In genomic region chr4:79042079-79042674, GRCh38 we compare ENCODE assay signal across 8 cellular contexts.
DNase-seq lines count a peak whose midpoint lies in the region; ATAC-seq and TF ChIP-seq lines count a peak whose summit lies in the region.

No MANE protein-coding gene starts in this region.

- H3K36me3 Mint-ChIP-seq in nephron (ENCODE audit: low read depth): no peaks in the 10 kb centered on the region
- H3K36me3 Mint-ChIP-seq in CD8-positive, alpha-beta T cell: no peaks in the 10 kb centered on the region

- H3K27me3 Mint-ChIP-seq in nephron (ENCODE audit: low read depth): no peaks in the 10 kb centered on the region
- no peaks in the 10 kb centered on the region for H3K27me3 Mint-ChIP-seq in CD8-positive, alpha-beta T cell (ENCODE audit: low read depth)

- DNase-seq in SKM-1 treated with dmso at 0.1 percent for 144 hours (lab: John Stamatoyannopoulos, UW; ENCODE audit: unreplicated experiment) (peak; percentile 5), SKM-1 (lab: John Stamatoyannopoulos, UW; ENCODE audit: unreplicated experiment) (no peak), NCI-H226 (peak; percentile 19), coronary artery (ENCODE audit: low spot score) (no peak)
- no peak for DNase-seq in activated naive CD4-positive, alpha-beta T cell treated with Interleukin-2 at 50 U/mL for 16 hours
- no peak for DNase-seq in CD8-positive, alpha-beta T cell

- H3K4me3 Mint-ChIP-seq in nephron: no peak overlapping the region
- no peak overlapping the region for H3K4me3 Mint-ChIP-seq in CD8-positive, alpha-beta T cell

- H3K36me3 ChIP-seq in CD8-positive, alpha-beta T cell (ENCODE audit: insufficient read depth, low read length): no peaks in the 10 kb centered on the region

- H3K27ac Mint-ChIP-seq in nephron: peak overlapping the region in 2 of 3 experiments; percentile 11 to 26
- no peak overlapping the region for H3K27ac Mint-ChIP-seq in CD8-positive, alpha-beta T cell

- POLR2A ChIA-PET in CD8-positive, alpha-beta T cell (lab: Charles Lee): no interaction called here

- no peaks in the 10 kb centered on the region for H3K4me1 ChIP-seq in CD8-positive, alpha-beta T cell (ENCODE audit: insufficient read depth, low read length)

- CTCF ChIA-PET in CD8-positive, alpha-beta T cell (lab: Charles Lee): interaction anchor here (1.0 kb wide), 1 partner anchor 1174 kb away, joined by 3 read pairs; no protein-coding TSS in a partner anchor

- no peak overlapping the region for H3K4me3 ChIP-seq in coronary artery
- no peak overlapping the region for H3K4me3 ChIP-seq in CD8-positive, alpha-beta T cell (ENCODE audit: low read depth, low read length)

- no peaks in the 10 kb centered on the region for H3K9me3 Mint-ChIP-seq in nephron
- no peaks in the 10 kb centered on the region for H3K9me3 Mint-ChIP-seq in CD8-positive, alpha-beta T cell

- H3K27me3 ChIP-seq in CD8-positive, alpha-beta T cell (ENCODE audit: insufficient read depth, low read length): no peaks in the 10 kb centered on the region

- ATAC-seq in HG02970 (IDR thresholded peaks at IDR 0.05; ENCODE audit: low FRiP score, unreplicated experiment): no peak
- no peak for ATAC-seq in CD8-positive, alpha-beta T cell

- TF ChIP-seq CTCF in coronary artery (IDR thresholded peaks at IDR 0.05): peak; percentile 46
- TF ChIP-seq CTCF in nephron (IDR thresholded peaks at IDR 0.05; ENCODE audit: unreplicated experiment in 3 of 3): peak; percentile 58 to 66 (median 60)
- no peak for TF ChIP-seq CTCF in CD8-positive, alpha-beta T cell (IDR thresholded peaks at IDR 0.05)

- intact Hi-C loops in CD8-positive, alpha-beta T cell (cut with DNase I, micrococcal nuclease): no loop called here

- peaks cover 36% of the 10 kb centered on the region for H3K4me1 Mint-ChIP-seq in nephron
- H3K4me1 Mint-ChIP-seq in CD8-positive, alpha-beta T cell (ENCODE audit: low read depth): no peaks in the 10 kb centered on the region

- H3K9me3 ChIP-seq in CD8-positive, alpha-beta T cell (ENCODE audit: low read length): no peaks in the 10 kb centered on the region

- no peak overlapping the region for H3K27ac ChIP-seq in coronary artery
- no peak overlapping the region for H3K27ac ChIP-seq in CD8-positive, alpha-beta T cell (ENCODE audit: low read depth, low read length)

Comparison
In these comparisons a context has a peak if more than half of its experiments do, and no peak if none do; other contexts are left out.
1. DNase-seq: peak in SKM-1 treated with dmso at 0.1 percent for 144 hours (single experiment) and NCI-H226 (single experiment); none in SKM-1 (single experiment), coronary artery (single experiment), activated naive CD4-positive, alpha-beta T cell treated with Interleukin-2 at 50 U/mL for 16 hours (single experiment) and CD8-positive, alpha-beta T cell (0 of 7).